ENCODE assay signal across 6 cellular contexts in genomic region chr1:24549210-24549609, GRCh38. TPM values are rescaled to one million over a fixed set of nuclear protein-coding genes. Genes with fewer than 3 reads are reported as not detected.
"Had no signal": no experiment of that assay in that cellular context is flagged by ENCODE, and none has a peak within 500 bp of the region (broad histone marks: within the 10 kb centered on the region; RNA-seq: fewer than 3 reads in every experiment).

No MANE protein-coding gene starts in this region.

RNA-seq across cellular contexts. Expression of gene NCMAP, which starts 6.7 kb away (rescaled TPM):
- total RNA-seq: activated CD4-positive, alpha-beta T cell treated with anti-CD3 and anti-CD28 coated beads, Interleukin-2, amount 10 ng/mL, durations not matched to agents 24 days and 14 days; activated T-helper 2 cell treated with anti-CD3 and anti-CD28 coated beads, Interferon-gamma antibody, Interleukin-2, Interleukin-4, amounts not matched to agents 10 μg/mL and 5 μg/mL and 100 μg/mL, durations not matched to agents 14 hours and 24 hours and 36 hours; ascending aorta; cardiac muscle cell; M059J; SK-MEL-5 had no signal
- polyA plus RNA-seq: cardiac muscle cell had no signal
